Comparison of ENCODE assay signal across 8 cellular contexts in the genomic region with DNA sequence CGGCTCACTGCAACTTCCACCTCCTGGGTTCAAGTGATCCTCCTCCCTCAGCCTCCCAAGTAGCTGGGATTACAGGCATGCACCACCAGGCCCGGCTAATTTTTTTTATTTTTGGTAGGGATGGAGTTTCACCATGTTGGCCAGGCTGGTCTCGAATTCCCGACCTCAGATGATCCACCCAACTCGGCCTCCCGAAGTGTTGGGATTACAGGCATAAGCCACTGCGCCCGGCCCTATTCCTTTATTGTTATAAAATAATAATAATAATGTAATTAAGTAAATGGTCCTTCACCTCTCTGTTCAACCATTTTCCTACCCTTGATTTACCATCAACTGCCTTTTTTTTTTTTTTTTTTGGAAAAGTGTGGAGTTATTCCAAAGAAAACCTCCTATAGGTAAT. TPM values are rescaled to one million over a fixed set of nuclear protein-coding genes. Genes with fewer than 3 reads are reported as not detected.
"Had no signal": no experiment of that assay in that cellular context is flagged by ENCODE, and none has a peak within 500 bp of the region (broad histone marks: within the 10 kb centered on the region; RNA-seq: fewer than 3 reads in every experiment).

No MANE protein-coding gene starts in this region.

RNA-seq across cellular contexts. Expression of a gene that starts 15.7 kb away (rescaled TPM):
- total RNA-seq: PC-3, Peyer's patch, Right ventricle myocardium inferior, Right ventricle myocardium superior, RPMI7951, SJSA1 had no signal
- polyA plus RNA-seq: SK-N-SH had no signal

RNA-seq across cellular contexts. Expression of a gene that starts 40.5 kb away (rescaled TPM):
- total RNA-seq: OCI-LY7, SJSA1 had no signal
- polyA plus RNA-seq: SK-N-SH had no signal
